ENCODE assay signal across 9 cellular contexts in the genomic region with DNA sequence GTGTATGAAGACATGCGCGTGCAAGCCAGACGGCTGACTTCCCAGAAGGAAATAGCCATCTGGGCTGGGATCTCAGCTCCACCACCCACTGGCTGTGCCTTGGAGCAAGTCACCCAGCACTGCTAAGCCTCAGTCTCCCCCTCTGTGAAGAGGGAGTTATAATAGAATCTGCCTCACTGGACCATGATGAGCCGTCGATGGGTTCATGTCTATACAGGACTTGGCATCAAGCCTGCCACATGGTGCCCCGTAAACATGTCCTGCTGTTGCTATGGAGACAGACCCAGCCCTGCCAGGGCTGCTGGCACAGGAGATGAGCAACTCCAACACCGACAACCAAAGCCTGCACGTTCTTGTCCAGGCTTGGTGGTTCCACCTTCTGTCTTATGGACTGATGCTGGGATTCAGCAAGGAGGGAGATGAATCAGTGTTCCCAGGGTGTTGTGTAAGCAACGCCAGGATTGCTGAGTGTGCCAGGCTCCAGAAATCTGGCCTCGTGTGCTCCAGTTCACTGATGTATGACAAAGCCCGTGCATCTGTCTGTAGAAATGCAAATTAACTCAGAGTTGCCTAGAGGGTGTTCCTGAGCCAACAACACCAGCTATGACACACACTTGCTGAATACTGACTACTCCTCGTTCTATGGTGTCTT. TPM values are rescaled to one million over a fixed set of nuclear protein-coding genes. Genes with fewer than 3 reads are reported as not detected.
DNase-seq lines count a peak whose midpoint lies in the region; ATAC-seq and TF ChIP-seq lines count a peak whose summit lies in the region.
"Had no signal": no experiment of that assay in that cellular context is flagged by ENCODE, and none has a peak within 500 bp of the region (broad histone marks: within the 10 kb centered on the region; RNA-seq: fewer than 3 reads in every experiment).

No MANE protein-coding gene starts in this region.

- no peak for TF ChIP-seq EP300 in ovary (IDR thresholded peaks at IDR 0.05)

- H3K27me3 ChIP-seq in WERI-Rb-1 (ENCODE audit: insufficient read depth, low read depth, severe bottlenecking) (no peaks in the 10 kb centered on the region), ovary (no peaks in the 10 kb centered on the region), aorta (ENCODE audit: control insufficient read depth in 1 of 2, insufficient read depth in 2 of 2, low read length in 1 of 2) (no peaks in the 10 kb centered on the region)

- H3K4me1 ChIP-seq in ovary (ENCODE audit: insufficient read depth) (no peaks in the 10 kb centered on the region), aorta (ENCODE audit: control insufficient read depth in 1 of 2, insufficient read depth in 2 of 2, low read length in 2 of 2) (no peaks in the 10 kb centered on the region)

- H3K9me3 ChIP-seq in WERI-Rb-1 (ENCODE audit: severe bottlenecking) (peaks cover 12% of the 10 kb centered on the region), ovary (no peaks in the 10 kb centered on the region), aorta (ENCODE audit: control insufficient read depth, low read length) (no peaks in the 10 kb centered on the region)

- H3K27ac ChIP-seq in WERI-Rb-1, result peak overlapping the region; percentile 43
- no peak overlapping the region for H3K27ac ChIP-seq in ovary
- no peak overlapping the region for H3K27ac ChIP-seq in aorta (ENCODE audit: low read depth in 1 of 2, low read length in 2 of 2)

- no peak for TF ChIP-seq POLR2A in lower leg skin (IDR thresholded peaks at IDR 0.05)
- TF ChIP-seq POLR2A in ovary (IDR thresholded peaks at IDR 0.05), result no peak

- peak; percentile 26 for DNase-seq in activated T-cell treated with anti-CD3 and anti-CD28 coated beads, Interleukin-2, amount 50 U/mL, for 1 hour
- no peak for DNase-seq in activated T-cell treated with anti-CD3 and anti-CD28 coated beads for 4 hours
- DNase-seq in HPDE6-E6E7 (ENCODE audit: extremely low spot score), result peak; percentile 96
- no peak for DNase-seq in WERI-Rb-1
- peak; percentile 84 to 87 for DNase-seq in lower leg skin (ENCODE audit: low spot score in 2 of 2)
- no peak for DNase-seq in ovary
- DNase-seq in aorta, result no peak

- H3K4me3 ChIP-seq in WERI-Rb-1 (ENCODE audit: low read depth, low read length), result no peak overlapping the region
- H3K4me3 ChIP-seq in lower leg skin (ENCODE audit: low read depth, poor library complexity, severe bottlenecking), result no peak overlapping the region
- no peak overlapping the region for H3K4me3 ChIP-seq in ovary
- H3K4me3 ChIP-seq in aorta (ENCODE audit: low read length in 2 of 2), result no peak overlapping the region

- intact Hi-C loops in lower leg skin (cut with DNase I; ENCODE audit: low total_unique reads), result no loop called here
- intact Hi-C loops in ovary (cut with DNase I), result no loop called here
- intact Hi-C loops in aorta (cut with DNase I), result no loop called here

- TF ChIP-seq CTCF in WERI-Rb-1 (IDR thresholded peaks at IDR 0.05; ENCODE audit: low read depth, low read length) (no peak), lower leg skin (IDR thresholded peaks at IDR 0.05) (no peak), ovary (IDR thresholded peaks at IDR 0.05) (no peak)

- 37 to 39% methylated on average over 12 of the region's 12 CpGs for WGBS in lower leg skin, 2 donors
- 64 to 67% (median 64%) methylated on average over 12 of the region's 12 CpGs for WGBS in ovary, 3 donors
- WGBS in aorta, 2 donors, result 56 to 58% methylated on average over 12 of the region's 12 CpGs

- ATAC-seq in GM21576 (IDR thresholded peaks at IDR 0.05; ENCODE audit: unreplicated experiment) (peak; percentile 96), aorta (ENCODE audit: low FRiP score) (no peak)

- H3K36me3 ChIP-seq in WERI-Rb-1 (no peaks in the 10 kb centered on the region), ovary (no peaks in the 10 kb centered on the region), aorta (ENCODE audit: control insufficient read depth in 1 of 2, insufficient read depth in 2 of 2, low read length in 1 of 2) (no peaks in the 10 kb centered on the region)

RNA-seq across cellular contexts. Expression of gene GPR15LG, which starts 5.6 kb away (rescaled TPM):
- 10 to 100 TPM; 10.3 to 25.8 (median 19.7) TPM for total RNA-seq in lower leg skin
- 1 to 10 TPM in 1 of 7 donors, under 1 TPM in 1, not detected in 5; 0.31 to 3.6 TPM for total RNA-seq in ovary
- not detected for polyA plus RNA-seq in ovary
- total RNA-seq in aorta, result not detected
- polyA plus RNA-seq in aorta, result 1 to 10 TPM in 1 of 2 donors, under 1 TPM in 1; 0.59 to 1.0 TPM
- total RNA-seq: pulmonary artery endothelial cell had no signal

RNA-seq across cellular contexts. Expression of gene CDHR1, which starts 15.2 kb away (rescaled TPM):
- total RNA-seq in lower leg skin, result 100 to 1,000 TPM in 2 of 4 donors, 10 to 100 TPM in 2; 68.5 to 126 (median 101) TPM
- total RNA-seq in ovary, result 1 to 10 TPM in 1 of 7 donors, under 1 TPM in 6; 0.08 to 2.2 (median 0.69) TPM
- polyA plus RNA-seq in ovary, result 1 to 10 TPM in 1 of 2 donors, under 1 TPM in 1; 0.17 to 2.1 TPM
- total RNA-seq in aorta, result under 1 TPM; 0.32 to 0.42 TPM
- polyA plus RNA-seq in aorta, result not detected
- total RNA-seq: pulmonary artery endothelial cell had no signal

RNA-seq across cellular contexts. Expression of gene GHITM, which starts 39.9 kb away (rescaled TPM):
- total RNA-seq in lower leg skin (100 to 1,000 TPM; 103 to 142 (median 127) TPM), ovary (100 to 1,000 TPM in 3 of 7 donors, 10 to 100 TPM in 4; 82.5 to 101 (median 95.6) TPM), aorta (10 to 100 TPM; 77.2 to 88.3 TPM)
- polyA plus RNA-seq in ovary (100 to 1,000 TPM; 101 to 190 TPM), aorta (100 to 1,000 TPM; 109 to 195 TPM)

RNA-seq across cellular contexts. Expression of gene LRIT2, which starts 46.2 kb away (rescaled TPM):
- total RNA-seq in lower leg skin, result under 1 TPM in 1 of 4 donors, not detected in 3; 0.23 TPM
- total RNA-seq in ovary, result not detected
- not detected for polyA plus RNA-seq in ovary
- total RNA-seq in aorta, result not detected
- not detected for polyA plus RNA-seq in aorta
- total RNA-seq: pulmonary artery endothelial cell had no signal

Comparison
In these comparisons a context has a peak if more than half of its experiments do, and no peak if none do; other contexts are left out.
1. DNase-seq: peak in activated T-cell treated with anti-CD3 and anti-CD28 coated beads, Interleukin-2, amount 50 U/mL, for 1 hour (single experiment), HPDE6-E6E7 (single experiment) and lower leg skin (2 of 2); none in activated T-cell treated with anti-CD3 and anti-CD28 coated beads for 4 hours (single experiment), WERI-Rb-1 (single experiment), ovary (0 of 5) and aorta (0 of 2).
2. RNA of gene CDHR1, which starts 15.2 kb away (total RNA-seq): 68.5 to 126 TPM in lower leg skin; 0.08 to 2.2 TPM in ovary and 0.32 to 0.42 TPM in aorta; every median in the first group is over 10 times any median in the second.